In genomic region chr15:49898575-49899283, GRCh38 we compare ENCODE assay signal across 23 cellular contexts.
DNase-seq lines count a peak whose midpoint lies in the region; ATAC-seq and TF ChIP-seq lines count a peak whose summit lies in the region.
"Had no signal": no experiment of that assay in that cellular context is flagged by ENCODE, and none has a peak within 500 bp of the region (broad histone marks: within the 10 kb centered on the region; RNA-seq: fewer than 3 reads in every experiment).

No MANE protein-coding gene starts in this region.

- peak overlapping the region; percentile 32; the same call in 1 of the 2 replicates for H2BK120ac ChIP-seq in IMR-90 (ENCODE audit: low read depth, low read length)

- H3K79me1 ChIP-seq in IMR-90 (ENCODE audit: low read depth in 1 of 2, low read length in 2 of 2) = no peaks in the 10 kb centered on the region

- H3K14ac ChIP-seq in IMR-90 (replicated peaks; ENCODE audit: low read depth, low read length) = peak overlapping the region; percentile 62

- no peak for ATAC-seq in IMR-90 (ENCODE audit: low read depth)
- no peak for ATAC-seq in HG03025 (IDR thresholded peaks at IDR 0.05; ENCODE audit: low FRiP score, unreplicated experiment)
- ATAC-seq: activated CD8-positive, alpha-beta T cell treated with anti-CD3 and anti-CD28 coated beads, Interleukin-2, amount 10 ng/mL, durations not matched to agents 7 days and 5 days had no signal

- 0 out of 2 replicates have a peak, but pooled peaks cover 3% of the 10 kb centered on the region for H3K9me1 ChIP-seq in IMR-90 (ENCODE audit: insufficient read depth, low read length)

- DNase-seq in GM13976 (ENCODE audit: low spot score) = peak; percentile 8
- no peak for DNase-seq in IMR-90
- peak; percentile 38 for DNase-seq in iris pigment epithelial cell (ENCODE audit: low read depth)
- no peak for DNase-seq in smooth muscle cell (lab: John Stamatoyannopoulos, UW; ENCODE audit: unreplicated experiment)
- no peak for DNase-seq in NOMO-1 (lab: John Stamatoyannopoulos, UW; ENCODE audit: unreplicated experiment in 2 of 2)
- no peak for DNase-seq in T1000 (lab: John Stamatoyannopoulos, UW)
- DNase-seq in DMS53 (lab: John Stamatoyannopoulos, UW) = no peak
- DNase-seq: ACHN; activated CD4-positive, CD25-positive, alpha-beta regulatory T cell treated with anti-CD3 and anti-CD28 coated beads, Interleukin-2, amount 50 U/mL, for 72 hours; activated CD8-positive, alpha-beta T cell treated with anti-CD3 and anti-CD28 coated beads, Interleukin-2, amount 10 ng/mL, durations not matched to agents 7 days and 5 days; activated gamma-delta T cell treated with Interleukin-2 at 50 U/mL for 16 hours; activated T-cell treated with anti-CD3 and anti-CD28 coated beads, Interleukin-2, amount 50 U/mL, for 24 hours; Caco-2; effector CD4-positive, alpha-beta T cell; foreskin melanocyte; hippocampal formation; KG1; NCI-H1436 treated with DMSO at 0.1 percent for 48 hours; NCI-H510A treated with DMSO at 0.1 percent for 48 hours; NK-92 treated with Interleukin-12 subunit alpha and Interleukin-12 subunit beta, amount 100 ng/mL, for 24 hours; stimulated activated CD4-positive, alpha-beta T cell treated with anti-CD3 and anti-CD28 coated beads, Interleukin-1b, Interleukin-23, amount 100 ng/mL, for 48 hours had no signal

- no peak overlapping the region for H3K23ac ChIP-seq in IMR-90 (ENCODE audit: low read depth, low read length)

- H3K9me3 ChIP-seq in IMR-90 (ENCODE audit: control insufficient read depth, insufficient read depth, low read length) = no peaks in the 10 kb centered on the region
- H3K9me3 ChIP-seq in smooth muscle cell (replicated peaks; ENCODE audit: low read depth) = no peaks in the 10 kb centered on the region
- H3K9me3 ChIP-seq: BLaER1 treated with 17β-estradiol and CSF1 and Interleukin-3, amounts not matched to agents 10 nM and 100 nM; Caco-2 had no signal

- CTCF ChIA-PET in IMR-90 (lab: Yijun Ruan, JAX) = no interaction called here

- H2AFZ ChIP-seq in IMR-90 (replicated peaks; ENCODE audit: low read length, poor library complexity) (no peak overlapping the region), smooth muscle cell (ENCODE audit: low read depth) (no peak overlapping the region)

- in situ Hi-C loops in GM13976 (cut with MboI; ENCODE audit: low sequenced_read_pairs, unreplicated experiment) = no loop called here
- in situ Hi-C loops in IMR-90 (cut with MboI; ENCODE audit: low sequenced_read_pairs) = no loop called here

- no TSS peak for BruUV-seq in IMR-90 (replicated peaks; lab: Mats Ljungman, UMichigan)

- H2AK5ac ChIP-seq in IMR-90 (ENCODE audit: low read depth, low read length) = no peak overlapping the region

- H3K4me2 ChIP-seq in IMR-90 (ENCODE audit: low read depth, low read length) (no peak overlapping the region), smooth muscle cell (peak overlapping the region; percentile 49)
- H3K4me2 ChIP-seq: BLaER1 treated with 17β-estradiol and CSF1 and Interleukin-3, amounts not matched to agents 10 nM and 100 nM had no signal

- POLR2A ChIA-PET in IMR-90 (lab: Charles Lee; ENCODE audit: unreplicated experiment) = no interaction called here

- H3K36me3 ChIP-seq in IMR-90 (ENCODE audit: control insufficient read depth, insufficient read depth, low read length) (no peaks in the 10 kb centered on the region), smooth muscle cell (ENCODE audit: low read depth) (no peaks in the 10 kb centered on the region)

- peak overlapping the region; percentile 18 to 72; a peak in 3 of 4 replicates for H4K8ac ChIP-seq in IMR-90 (ENCODE audit: low read depth in 2 of 2, low read length in 2 of 2)

- H4K91ac ChIP-seq in IMR-90 (ENCODE audit: insufficient read depth, low read depth, low read length) = peak overlapping the region; percentile 53; the same call in 1 of the 2 replicates

- H3K9ac ChIP-seq in IMR-90 (ENCODE audit: low read depth, low read length) = no peak overlapping the region
- H3K9ac ChIP-seq in smooth muscle cell (ENCODE audit: low read depth) = no peak overlapping the region
- H3K9ac ChIP-seq: BLaER1 treated with 17β-estradiol and CSF1 and Interleukin-3, amounts not matched to agents 10 nM and 100 nM had no signal

- H4K5ac ChIP-seq in IMR-90 (ENCODE audit: low read depth, low read length) = peak overlapping the region; percentile 59

- H2BK15ac ChIP-seq in IMR-90 (ENCODE audit: low read depth, low read length) = peak overlapping the region; percentile 69; the same call in 1 of the 3 replicates

- H3K27me3 ChIP-seq in IMR-90 (ENCODE audit: control insufficient read depth, insufficient read depth, low read length) (no peaks in the 10 kb centered on the region), smooth muscle cell (ENCODE audit: low read depth) (no peaks in the 10 kb centered on the region)
- H3K27me3 ChIP-seq: BLaER1 treated with 17β-estradiol and CSF1 and Interleukin-3, amounts not matched to agents 10 nM and 100 nM had no signal

- H3F3A ChIP-seq in smooth muscle cell (ENCODE audit: low read depth) = peaks cover 40% of the 10 kb centered on the region

- H3K4me3 ChIP-seq in IMR-90 (ENCODE audit: insufficient read depth, low read depth, low read length) (no peak overlapping the region), smooth muscle cell (no peak overlapping the region)
- H3K4me3 ChIP-seq: BLaER1 treated with 17β-estradiol and CSF1 and Interleukin-3, amounts not matched to agents 10 nM and 100 nM had no signal

- no peak overlapping the region for H2AK9ac ChIP-seq in IMR-90 (replicated peaks; ENCODE audit: low read depth, low read length, poor library complexity)

- TF ChIP-seq POLR2A in IMR-90 (IDR thresholded peaks at IDR 0.05; ENCODE audit: low read depth, low read length) = no peak

- H3K4ac ChIP-seq in IMR-90 (ENCODE audit: low read depth, low read length) = no peak overlapping the region

- dilution Hi-C loops in IMR-90 (cut with HindIII; ENCODE audit: low sequenced_read_pairs, unreplicated experiment) = no loop called here

- peak overlapping the region; percentile 43; the same call in 1 of the 2 replicates for H3K27ac ChIP-seq in IMR-90 (ENCODE audit: insufficient read depth, low read length)
- peak overlapping the region; percentile 67 for H3K27ac ChIP-seq in smooth muscle cell (ENCODE audit: low read depth)
- H3K27ac ChIP-seq: BLaER1 treated with 17β-estradiol and CSF1 and Interleukin-3, amounts not matched to agents 10 nM and 100 nM had no signal

- WGBS in IMR-90 (ENCODE audit: extremely low coverage in 2 of 2, insufficient read length in 1 of 2), 2 experiments = no CpG with 5 or more reads among the region's 2 CpGs
- 60% methylated on average over 2 of the region's 2 CpGs for WGBS in smooth muscle cell (ENCODE audit: low lambda C conversion rate)

- no peak overlapping the region for H3K56ac ChIP-seq in IMR-90 (ENCODE audit: extremely low read depth, insufficient read depth, low read length)

- H2BK5ac ChIP-seq in IMR-90 (ENCODE audit: low read depth, low read length, poor library complexity, severe bottlenecking) = peak overlapping the region; percentile 7

- no peak for TF ChIP-seq CTCF in GM13976 (IDR thresholded peaks at IDR 0.05; ENCODE audit: borderline replicate concordance, control extremely low read depth, extremely low read depth, insufficient read depth, missing control alignments)
- no peak for TF ChIP-seq CTCF in IMR-90 (conservative IDR thresholded peaks at IDR 0.05; ENCODE audit: low read depth, low read length)
- TF ChIP-seq CTCF in smooth muscle cell (IDR thresholded peaks at IDR 0.05; ENCODE audit: borderline replicate concordance, insufficient read depth, poor library complexity, severe bottlenecking) = no peak

- intact Hi-C loops in IMR-90 (cut with micrococcal nuclease) = no loop called here

- peaks cover 21% of the 10 kb centered on the region for H3K4me1 ChIP-seq in IMR-90 (ENCODE audit: control insufficient read depth, insufficient read depth, low read length)
- H3K4me1 ChIP-seq in smooth muscle cell (ENCODE audit: low read depth) = peaks cover 58% of the 10 kb centered on the region
- H3K4me1 ChIP-seq: BLaER1 treated with 17β-estradiol and CSF1 and Interleukin-3, amounts not matched to agents 10 nM and 100 nM; Caco-2 had no signal

- no peak for TF ChIP-seq RAD21 in IMR-90 (IDR thresholded peaks at IDR 0.05; ENCODE audit: low read length)

- H3K79me2 ChIP-seq in smooth muscle cell (ENCODE audit: low read depth) = no peaks in the 10 kb centered on the region

- H3K18ac ChIP-seq in IMR-90 (ENCODE audit: low read depth, low read length) = peak overlapping the region; percentile 92

- H2BK20ac ChIP-seq in IMR-90 (ENCODE audit: low read depth, low read length) = peak overlapping the region; percentile 52; the same call in 1 of the 2 replicates

- H4K20me1 ChIP-seq in IMR-90 (ENCODE audit: insufficient read depth, low read length) = no peaks in the 10 kb centered on the region
- no peaks in the 10 kb centered on the region for H4K20me1 ChIP-seq in smooth muscle cell (ENCODE audit: low read depth)
- H4K20me1 ChIP-seq: BLaER1 treated with 17β-estradiol and CSF1 and Interleukin-3, amounts not matched to agents 10 nM and 100 nM had no signal

TF ChIP-seq in IMR-90, 13 proteins besides CTCF, POLR2A, EP300 and RAD21:
- TF ChIP-seq RCOR1 (IDR thresholded peaks at IDR 0.05; ENCODE audit: insufficient replicate concordance, low read length) (no peak), MAFK (IDR thresholded peaks at IDR 0.05; ENCODE audit: low read depth, low read length) (no peak), RFX5 (IDR thresholded peaks at IDR 0.05; ENCODE audit: low read depth, low read length) (no peak), SMC3 (IDR thresholded peaks at IDR 0.05; ENCODE audit: low read depth, low read length) (no peak), MXI1 (IDR thresholded peaks at IDR 0.05; ENCODE audit: borderline replicate concordance, low read depth, low read length) (no peak), FOS (IDR thresholded peaks at IDR 0.05; ENCODE audit: low read depth, low read length) (no peak), ELK1 (IDR thresholded peaks at IDR 0.05; ENCODE audit: borderline replicate concordance, low read depth, low read length) (no peak), BHLHE40 (IDR thresholded peaks at IDR 0.05; ENCODE audit: low read depth, low read length) (no peak), MAZ (IDR thresholded peaks at IDR 0.05; ENCODE audit: borderline replicate concordance, low read depth, low read length) (no peak)

Comparison
In these comparisons a context has a peak if more than half of its experiments do, and no peak if none do; other contexts are left out.
1. DNase-seq: peak in GM13976 (single experiment) and iris pigment epithelial cell (single experiment); none in IMR-90 (single experiment), smooth muscle cell (single experiment), NOMO-1 (0 of 2), T1000 (single experiment) and DMS53 (single experiment).